Comparison of ENCODE assay signal across 1 cellular context in the genomic region with DNA sequence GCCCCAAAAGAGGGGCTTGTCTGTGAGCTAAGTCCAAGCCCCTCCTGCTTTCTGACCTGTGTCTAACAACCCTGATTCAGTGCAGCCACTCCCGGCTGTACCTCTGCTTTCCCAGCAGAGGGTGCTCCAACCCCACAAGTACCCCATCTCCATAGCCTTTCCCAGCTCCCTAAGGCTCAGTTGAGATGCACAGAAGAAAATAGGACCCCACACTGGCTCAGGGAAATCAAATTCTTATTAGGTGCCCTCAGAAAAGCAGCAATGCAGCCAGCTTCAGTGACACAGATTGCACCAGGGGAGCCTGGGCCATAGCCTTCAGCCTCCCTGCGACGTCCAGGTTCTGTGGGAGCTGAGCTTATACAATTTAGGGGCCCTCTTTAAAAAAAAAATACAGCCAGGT.
TF ChIP-seq lines count a peak whose summit lies in the region.

No MANE protein-coding gene starts in this region.

TF ChIP-seq in liver, 16 proteins besides CTCF, POLR2A, EP300 and RAD21 (continued from another document):
- TF ChIP-seq, protein P1, sequence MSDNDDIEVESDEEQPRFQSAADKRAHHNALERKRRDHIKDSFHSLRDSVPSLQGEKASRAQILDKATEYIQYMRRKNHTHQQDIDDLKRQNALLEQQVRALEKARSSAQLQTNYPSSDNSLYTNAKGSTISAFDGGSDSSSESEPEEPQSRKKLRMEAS (IDR thresholded peaks at IDR 0.05), result no peak
